Comparison of ENCODE assay signal across 15 cellular contexts in genomic region chr16:68951991-68952877, GRCh38.
A peak's percentile ranks its signal among the peaks of the same experiment; 100 is the strongest.
DNase-seq lines count a peak whose midpoint lies in the region; ATAC-seq and TF ChIP-seq lines count a peak whose summit lies in the region.
"Had no signal": no experiment of that assay in that cellular context is flagged by ENCODE, and none has a peak within 500 bp of the region (broad histone marks: within the 10 kb centered on the region; RNA-seq: fewer than 3 reads in every experiment).

No MANE protein-coding gene starts in this region.

- ATAC-seq in GM18870 (IDR thresholded peaks at IDR 0.05; ENCODE audit: unreplicated experiment) = no peak
- ATAC-seq: activated naive CD4-positive, alpha-beta T cell treated with anti-CD3 and anti-CD28 coated beads, Interleukin-2, amount 50 U/mL, for 72 hours; heart left ventricle had no signal

- no peak overlapping the region for H2AFZ ChIP-seq in mesenchymal stem cell (ENCODE audit: low read depth, low read length)

- DNase-seq in EL (peak; percentile 65), M059J (ENCODE audit: low read depth) (peak; percentile 74), astrocyte of the spinal cord (ENCODE audit: low read depth, low spot score) (peak; percentile 18), mesenchymal stem cell (no peak), NCI-H82 (lab: John Stamatoyannopoulos, UW) (no peak), NCI-H1092 treated with DMSO at 0.1 percent for 48 hours (lab: John Stamatoyannopoulos, UW) (no peak)
- DNase-seq in activated CD4-positive, alpha-beta T cell treated with anti-CD3 and anti-CD28 coated beads for 4 hours = no peak
- DNase-seq: activated CD8-positive, alpha-beta memory T cell treated with anti-CD3 and anti-CD28 coated beads, Interleukin-2, amount 50 U/mL, for 4 hours; C1 segment of cervical spinal cord; heart left ventricle; MV-4-11; NCI-H345 had no signal

- H3K27me3 ChIP-seq in mesenchymal stem cell (ENCODE audit: control insufficient read depth in 1 of 2, insufficient read depth in 1 of 2, low read length in 2 of 2) = no peaks in the 10 kb centered on the region
- H3K27me3 ChIP-seq: heart left ventricle had no signal

- whole genome bisulfite sequencing in mesenchymal stem cell = 30% methylated on average over 1 of the region's 2 CpGs

- in situ Hi-C loops in astrocyte of the spinal cord (cut with HindIII; ENCODE audit: low sequenced_read_pairs) = no loop called here

- H3K36me3 ChIP-seq in mesenchymal stem cell (ENCODE audit: control insufficient read depth in 1 of 2, insufficient read depth in 2 of 2, low read depth in 1 of 2, low read length in 2 of 2) = no peaks in the 10 kb centered on the region
- H3K36me3 ChIP-seq: heart left ventricle, thoracic aorta had no signal

- no peak overlapping the region for H4K91ac ChIP-seq in mesenchymal stem cell (ENCODE audit: low read length)

- no peak overlapping the region for H2AK5ac ChIP-seq in mesenchymal stem cell (ENCODE audit: low read length, severe bottlenecking)

- H3K4ac ChIP-seq in mesenchymal stem cell (ENCODE audit: low read depth in 1 of 2, low read length in 2 of 2) = no peak overlapping the region

- no peak overlapping the region for H4K8ac ChIP-seq in mesenchymal stem cell (ENCODE audit: low read length)

- H2BK12ac ChIP-seq in mesenchymal stem cell (ENCODE audit: low read length in 2 of 2) = no peak overlapping the region

- H3K4me1 ChIP-seq in mesenchymal stem cell (ENCODE audit: control insufficient read depth, insufficient read depth, low read depth, low read length) = peaks cover 2% of the 10 kb centered on the region

- H3K9me3 ChIP-seq in mesenchymal stem cell (ENCODE audit: control insufficient read depth, low read length) = no peaks in the 10 kb centered on the region
- H3K9me3 ChIP-seq: heart left ventricle, thoracic aorta had no signal

- H3K4me3 ChIP-seq in astrocyte of the spinal cord (ENCODE audit: low read depth, low read length) (no peak overlapping the region), mesenchymal stem cell (ENCODE audit: insufficient read depth in 1 of 2, low read depth in 1 of 2, low read length in 2 of 2) (no peak overlapping the region)
- H3K4me3 ChIP-seq: heart left ventricle, thoracic aorta had no signal

- no peaks in the 10 kb centered on the region for H3K79me1 ChIP-seq in mesenchymal stem cell (replicated peaks; ENCODE audit: low read length, poor library complexity, severe bottlenecking)

- no peak overlapping the region for H3K9ac ChIP-seq in mesenchymal stem cell (ENCODE audit: low read length)

- H2BK120ac ChIP-seq in mesenchymal stem cell (ENCODE audit: low read depth, low read length) = no peak overlapping the region

- H3K14ac ChIP-seq in mesenchymal stem cell (ENCODE audit: low read length in 2 of 2) = no peak overlapping the region

- H3K18ac ChIP-seq in mesenchymal stem cell (ENCODE audit: low read depth in 1 of 2, low read length in 2 of 2) = no peak overlapping the region

- no peak overlapping the region for H3K23ac ChIP-seq in mesenchymal stem cell (ENCODE audit: low read length in 2 of 2)

- H3K4me2 ChIP-seq in mesenchymal stem cell (ENCODE audit: low read length, poor library complexity, severe bottlenecking) = no peak overlapping the region

- H2BK5ac ChIP-seq in mesenchymal stem cell (ENCODE audit: low read depth, low read length, poor library complexity, severe bottlenecking) = no peak overlapping the region

- H2BK15ac ChIP-seq in mesenchymal stem cell (ENCODE audit: low read depth, poor library complexity, severe bottlenecking) = no peak overlapping the region

- H3K27ac ChIP-seq in mesenchymal stem cell (ENCODE audit: low read length, poor library complexity, severe bottlenecking) = peak overlapping the region; percentile 25
- H3K27ac ChIP-seq: heart left ventricle, thoracic aorta had no signal

- TF ChIP-seq CTCF in astrocyte of the spinal cord (IDR thresholded peaks at IDR 0.05; ENCODE audit: low read depth, low read length) = no peak

Comparison
In these comparisons a context has a peak if more than half of its experiments do, and no peak if none do; other contexts are left out.
1. DNase-seq: peak in EL (single experiment), M059J (single experiment) and astrocyte of the spinal cord (single experiment); none in mesenchymal stem cell (single experiment), NCI-H82 (single experiment), activated CD4-positive, alpha-beta T cell treated with anti-CD3 and anti-CD28 coated beads for 4 hours (0 of 2) and NCI-H1092 treated with DMSO at 0.1 percent for 48 hours (single experiment).